Comparison of ENCODE assay signal across 24 cellular contexts in genomic region chr10:29613791-29614190, GRCh38. TPM values are rescaled to one million over a fixed set of nuclear protein-coding genes. Genes with fewer than 3 reads are reported as not detected.
DNase-seq lines count a peak whose midpoint lies in the region; FAIRE-seq and TF ChIP-seq lines count a peak whose summit lies in the region.
"Had no signal": no experiment of that assay in that cellular context is flagged by ENCODE, and none has a peak within 500 bp of the region (broad histone marks: within the 10 kb centered on the region; RNA-seq: fewer than 3 reads in every experiment).

No MANE protein-coding gene starts in this region.

- peaks cover 20% of the 10 kb centered on the region for H3K36me3 Mint-ChIP-seq in osteocyte (ENCODE audit: unreplicated experiment)

- no peaks in the 10 kb centered on the region for H3K36me3 ChIP-seq in endothelial cell of umbilical vein (ENCODE audit: control insufficient read depth in 2 of 2, extremely low read depth in 1 of 2, insufficient read depth in 2 of 2, low read length in 2 of 2)
- H3K36me3 ChIP-seq in WERI-Rb-1 = no peaks in the 10 kb centered on the region

- DNase-seq in ELR (ENCODE audit: low read depth) = peak; percentile 62
- peak; percentile 63 for DNase-seq in astrocyte of the cerebellum (ENCODE audit: low read depth)
- no peak for DNase-seq in endothelial cell of umbilical vein (ENCODE audit: low read depth, low spot score)
- DNase-seq in osteocyte (ENCODE audit: extremely low spot score, unreplicated experiment) = peak; percentile 13
- DNase-seq in NCI-H2171 (lab: John Stamatoyannopoulos, UW) = no peak
- no peak for DNase-seq in NCI-H774 (lab: John Stamatoyannopoulos, UW)
- DNase-seq in T-helper 9 cell = no peak
- DNase-seq in WERI-Rb-1 = no peak
- DNase-seq: 8988T, ACHN, Calu3, DMS79 treated with DMSO at 0.1 percent for 48 hours, H7, Karpas-422, NCI-H1092 treated with DMSO at 0.1 percent for 48 hours, NCI-H1436, NCI-H187, NCI-H2081 treated with DMSO at 0.1 percent for 48 hours, NCI-H524 treated with DMSO at 0.1 percent for 48 hours, NCI-H82, Peyer's patch, SJCRH30 had no signal

- no peak overlapping the region for H3K9ac ChIP-seq in endothelial cell of umbilical vein (replicated peaks; ENCODE audit: extremely low read depth, insufficient read depth, low read length)

- no peaks in the 10 kb centered on the region for H3K9me1 ChIP-seq in endothelial cell of umbilical vein (replicated peaks; ENCODE audit: control insufficient read depth, extremely low read depth, insufficient read depth, low read length)

- H3K4me1 ChIP-seq in endothelial cell of umbilical vein (ENCODE audit: control insufficient read depth, extremely low read depth, insufficient read depth, low read length) = no peaks in the 10 kb centered on the region
- H3K4me1 ChIP-seq: Peyer's patch had no signal

- dilution Hi-C loops in endothelial cell of umbilical vein (cut with MboI; ENCODE audit: extremely low pct_ligation_motif_present, low sequenced_read_pairs) = no loop called here

- H3K27ac ChIP-seq in endothelial cell of umbilical vein (ENCODE audit: insufficient read depth, low read depth, low read length) (no peak overlapping the region), WERI-Rb-1 (no peak overlapping the region)
- H3K27ac ChIP-seq: HL-60, Peyer's patch, SJCRH30 had no signal

- H2AFZ ChIP-seq in endothelial cell of umbilical vein (ENCODE audit: low read depth, low read length) = no peak overlapping the region

- H3K9me3 ChIP-seq in endothelial cell of umbilical vein (replicated peaks; ENCODE audit: control insufficient read depth, insufficient read depth, low read length) (no peaks in the 10 kb centered on the region), WERI-Rb-1 (ENCODE audit: severe bottlenecking) (no peaks in the 10 kb centered on the region)
- H3K9me3 ChIP-seq: Peyer's patch had no signal

- FAIRE-seq in endothelial cell of umbilical vein (lab: Jason Lieb, UNC) = peak; percentile 44
- FAIRE-seq: GM19239 had no signal

- no TSS peak for BruUV-seq in endothelial cell of umbilical vein (replicated peaks; lab: Mats Ljungman, UMichigan)

- no peak overlapping the region for H3K4me3 Mint-ChIP-seq in osteocyte (ENCODE audit: unreplicated experiment)

- TF ChIP-seq CTCF in astrocyte of the cerebellum (IDR thresholded peaks at IDR 0.05; ENCODE audit: low read depth, low read length, missing control alignments) = no peak
- no peak for TF ChIP-seq CTCF in endothelial cell of umbilical vein (IDR thresholded peaks at IDR 0.05; ENCODE audit: extremely low read depth in 1 of 2, insufficient read depth in 1 of 2, low read depth in 1 of 2, low read length in 2 of 2)
- no peak for TF ChIP-seq CTCF in osteocyte (IDR thresholded peaks at IDR 0.05)
- TF ChIP-seq CTCF in WERI-Rb-1 (IDR thresholded peaks at IDR 0.05; ENCODE audit: low read depth, low read length) = no peak

- no peak for TF ChIP-seq POLR2A in endothelial cell of umbilical vein (IDR thresholded peaks at IDR 0.05; ENCODE audit: low read depth, low read length)

- H3K4me1 Mint-ChIP-seq in osteocyte (ENCODE audit: unreplicated experiment) = peaks cover 39% of the 10 kb centered on the region

- H3K4me2 ChIP-seq in endothelial cell of umbilical vein (ENCODE audit: insufficient read depth, low read length) = no peak overlapping the region

- CTCF ChIA-PET in endothelial cell of umbilical vein (lab: Charles Lee) = no interaction called here

- intact Hi-C loops in endothelial cell of umbilical vein (cut with micrococcal nuclease) = no loop called here

- no peak overlapping the region for H3K27ac Mint-ChIP-seq in osteocyte (ENCODE audit: unreplicated experiment)

- H3K27me3 ChIP-seq in endothelial cell of umbilical vein (ENCODE audit: control insufficient read depth in 2 of 2, insufficient read depth in 2 of 2, low read length in 2 of 2) = no peaks in the 10 kb centered on the region
- no peaks in the 10 kb centered on the region for H3K27me3 ChIP-seq in WERI-Rb-1 (ENCODE audit: insufficient read depth, low read depth, severe bottlenecking)
- H3K27me3 ChIP-seq: Peyer's patch, SJCRH30 had no signal

- no peaks in the 10 kb centered on the region for H3K27me3 Mint-ChIP-seq in osteocyte (ENCODE audit: unreplicated experiment)

- no peak overlapping the region for H3K4me3 ChIP-seq in astrocyte of the cerebellum (ENCODE audit: low read depth, low read length)
- H3K4me3 ChIP-seq in endothelial cell of umbilical vein (replicated peaks in 1 of 3; ENCODE audit: insufficient read depth in 1 of 3, low read depth in 1 of 3, low read length in 3 of 3) = no peak overlapping the region
- H3K4me3 ChIP-seq in WERI-Rb-1 (ENCODE audit: low read depth, low read length) = no peak overlapping the region
- H3K4me3 ChIP-seq: Peyer's patch, SJCRH30 had no signal

- POLR2A ChIA-PET in endothelial cell of umbilical vein (lab: Charles Lee) = no interaction called here

- in situ Hi-C loops in astrocyte of the cerebellum (cut with HindIII; ENCODE audit: low sequenced_read_pairs) = no loop called here

- H4K20me1 ChIP-seq in endothelial cell of umbilical vein (replicated peaks; ENCODE audit: control insufficient read depth, extremely low read depth, insufficient read depth, low read length) = no peaks in the 10 kb centered on the region

- peaks cover 3% of the 10 kb centered on the region for H3K79me2 ChIP-seq in endothelial cell of umbilical vein (ENCODE audit: control insufficient read depth, insufficient read depth, low read length)

- no peaks in the 10 kb centered on the region for H3K9me3 Mint-ChIP-seq in osteocyte (ENCODE audit: unreplicated experiment)

TF ChIP-seq in endothelial cell of umbilical vein, 7 proteins besides CTCF, POLR2A, EP300 and RAD21:
- TF ChIP-seq JUN (IDR thresholded peaks at IDR 0.05; ENCODE audit: borderline replicate concordance, insufficient read depth, insufficient read length, low read depth) (no peak), POLR2AphosphoS5 (IDR thresholded peaks at IDR 0.05; ENCODE audit: insufficient read depth, low read depth, low read length) (no peak), FOS (IDR thresholded peaks at IDR 0.05; ENCODE audit: borderline replicate concordance, insufficient read depth, low read length) (no peak), MYC (IDR thresholded peaks at IDR 0.05; ENCODE audit: low read depth, low read length) (no peak), GATA2 (IDR thresholded peaks at IDR 0.05; ENCODE audit: insufficient read depth, insufficient read length, low read depth, low read length) (no peak), EZH2 (IDR thresholded peaks at IDR 0.05; ENCODE audit: borderline replicate concordance, low read depth, low read length, severe bottlenecking) (no peak)
- TF ChIP-seq, protein P1, sequence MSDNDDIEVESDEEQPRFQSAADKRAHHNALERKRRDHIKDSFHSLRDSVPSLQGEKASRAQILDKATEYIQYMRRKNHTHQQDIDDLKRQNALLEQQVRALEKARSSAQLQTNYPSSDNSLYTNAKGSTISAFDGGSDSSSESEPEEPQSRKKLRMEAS (IDR thresholded peaks at IDR 0.05; ENCODE audit: insufficient read depth, insufficient read length) = no peak

RNA-seq across cellular contexts. Expression of gene SVIL, which starts 21.0 kb away (rescaled TPM):
- 70.7 and 85.1 TPM in 2 replicates for total RNA-seq in endothelial cell of umbilical vein
- 11.5 and 22.6 TPM in 2 replicates for polyA plus RNA-seq in endothelial cell of umbilical vein
- 17.7 and 19.2 TPM in 2 replicates for polyA plus RNA-seq in endothelial cell of umbilical vein (2011; cell fraction: cytosol; rRNA removed)
- polyA plus RNA-seq in endothelial cell of umbilical vein (2011; cell fraction: nucleus; rRNA removed) = 87.3 and 95.1 TPM in 2 replicates
- polyA plus RNA-seq in endothelial cell of umbilical vein (2012) = 62.1 and 77.9 TPM in 2 replicates
- polyA minus RNA-seq in endothelial cell of umbilical vein = 63.0 and 95.0 TPM in 2 replicates
- 9.1 TPM for polyA minus RNA-seq in endothelial cell of umbilical vein (2011; cell fraction: cytosol; rRNA and poly(A)+ RNA removed)
- polyA minus RNA-seq in endothelial cell of umbilical vein (2011; cell fraction: nucleus; rRNA and poly(A)+ RNA removed) = 106 and 130 TPM in 2 replicates
- total RNA-seq in osteocyte = 257 and 258 TPM in 2 replicates

Comparison
In these comparisons a context has a peak if more than half of its experiments do, and no peak if none do; other contexts are left out.
1. DNase-seq: peak in ELR (single experiment), astrocyte of the cerebellum (single experiment) and osteocyte (single experiment); none in endothelial cell of umbilical vein (single experiment), NCI-H2171 (single experiment), NCI-H774 (single experiment), T-helper 9 cell (single experiment) and WERI-Rb-1 (single experiment).